21 cellular contexts compared by ENCODE assay signal in the genomic region with DNA sequence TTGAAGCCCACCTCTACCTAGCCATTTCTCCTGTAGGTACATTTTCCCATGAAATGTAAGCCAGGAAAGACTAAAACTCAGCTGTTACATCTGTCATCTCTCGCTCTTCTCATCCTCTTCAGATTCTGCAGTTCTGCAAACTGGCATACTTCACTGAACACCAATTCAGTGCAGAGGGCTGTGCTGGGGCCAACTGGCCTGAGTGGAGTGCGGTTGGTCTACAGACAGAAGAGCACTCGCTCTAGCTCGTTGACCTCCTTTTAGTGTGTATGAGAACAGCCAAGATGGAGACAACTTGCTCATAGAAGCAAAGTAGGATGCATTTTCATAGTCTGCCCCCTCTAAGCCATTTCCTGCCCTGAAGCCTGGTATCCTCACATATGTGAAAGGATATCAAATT.
DNase-seq lines count a peak whose midpoint lies in the region; ATAC-seq and TF ChIP-seq lines count a peak whose summit lies in the region.
"Had no signal": no experiment of that assay in that cellular context is flagged by ENCODE, and none has a peak within 500 bp of the region (broad histone marks: within the 10 kb centered on the region; RNA-seq: fewer than 3 reads in every experiment).

No MANE protein-coding gene starts in this region.

- dilution Hi-C loops in mammary epithelial cell (cut with HindIII; ENCODE audit: low sequenced_read_pairs), result no loop called here

- H3K27ac ChIP-seq in breast epithelium (peak overlapping the region; percentile 48 to 59), mammary epithelial cell (ENCODE audit: insufficient read depth, low read depth, low read length) (no peak overlapping the region), suprapubic skin (peak overlapping the region; percentile 42)
- H3K27ac ChIP-seq: Peyer's patch, SJSA1 had no signal

- H3K4me1 ChIP-seq in breast epithelium (no peaks in the 10 kb centered on the region), mammary epithelial cell (ENCODE audit: insufficient read depth, low read length) (no peaks in the 10 kb centered on the region), suprapubic skin (no peaks in the 10 kb centered on the region)
- H3K4me1 ChIP-seq: Peyer's patch, SJSA1 had no signal

- no TSS peak for BruUV-seq in mammary epithelial cell (replicated peaks; lab: Mats Ljungman, UMichigan)

- no peak for DNase-seq in breast epithelium (ENCODE audit: low spot score in 2 of 2)
- no peak for DNase-seq in mammary epithelial cell
- DNase-seq in DMS79 (lab: John Stamatoyannopoulos, UW), result peak; percentile 45
- DNase-seq in NCI-H510A treated with DMSO at 0.1 percent for 48 hours (lab: John Stamatoyannopoulos, UW), result peak; percentile 14
- no peak for DNase-seq in suprapubic skin (ENCODE audit: low spot score in 2 of 2)
- no peak for DNase-seq in progenitor cell of endocrine pancreas (ENCODE audit: low spot score, unreplicated experiment)
- DNase-seq: GOT3; HCEC 1CT; MG63; NCI-H1436; NCI-H1930; NCI-H2171 treated with DMSO at 0.1 percent for 48 hours; NCI-H446 treated with DMSO at 0.1 percent for 48 hours; NK-92 treated with Interleukin-12 subunit alpha and Interleukin-12 subunit beta, amount 100 ng/mL, for 24 hours; Peyer's patch had no signal

- no peaks in the 10 kb centered on the region for H4K20me1 ChIP-seq in mammary epithelial cell (ENCODE audit: insufficient read depth, low read length)

- H3K9me3 ChIP-seq in breast epithelium, result peaks cover 0 to 9% of the 10 kb centered on the region in 2 donors
- no peaks in the 10 kb centered on the region for H3K9me3 ChIP-seq in mammary epithelial cell (replicated peaks; ENCODE audit: insufficient read depth, low read length)
- H3K9me3 ChIP-seq in suprapubic skin, result peaks cover 9% of the 10 kb centered on the region
- H3K9me3 ChIP-seq: MG63, Peyer's patch, SJSA1 had no signal

- intact Hi-C loops in breast epithelium (cut with DNase I; ENCODE audit: low total_unique reads) (no loop called here), mammary epithelial cell (cut with micrococcal nuclease) (no loop called here)

- no peak overlapping the region for H3K4me2 ChIP-seq in mammary epithelial cell (ENCODE audit: insufficient read depth, low read depth, low read length)

- no peaks in the 10 kb centered on the region for H3K27me3 Mint-ChIP-seq in progenitor cell of endocrine pancreas

- CTCF ChIA-PET in mammary epithelial cell (lab: Charles Lee; ENCODE audit: low non-redundant PET), result no interaction called here

- H3K79me2 ChIP-seq in mammary epithelial cell (ENCODE audit: insufficient read depth, low read length), result no peaks in the 10 kb centered on the region

- no peak overlapping the region for H3K9ac ChIP-seq in mammary epithelial cell (ENCODE audit: insufficient read depth, low read length)

- no peaks in the 10 kb centered on the region for H3K36me3 Mint-ChIP-seq in progenitor cell of endocrine pancreas (ENCODE audit: insufficient read depth)
- H3K36me3 Mint-ChIP-seq: CD14-positive monocyte had no signal

- peaks cover 10% of the 10 kb centered on the region for H3K9me3 Mint-ChIP-seq in progenitor cell of endocrine pancreas (ENCODE audit: low read depth)

- H2AFZ ChIP-seq in mammary epithelial cell (ENCODE audit: low read depth, low read length), result no peak overlapping the region

- no peak overlapping the region for H3K4me3 Mint-ChIP-seq in progenitor cell of endocrine pancreas (ENCODE audit: low read depth)
- H3K4me3 Mint-ChIP-seq: B cell, CD14-positive monocyte had no signal

- H3K4me3 ChIP-seq in breast epithelium, result no peak overlapping the region
- no peak overlapping the region for H3K4me3 ChIP-seq in mammary epithelial cell (replicated peaks in 1 of 3; ENCODE audit: insufficient read depth in 1 of 3, low read depth in 2 of 3, low read length in 3 of 3)
- H3K4me3 ChIP-seq in suprapubic skin, result no peak overlapping the region
- H3K4me3 ChIP-seq: K562, MG63, Peyer's patch, SJSA1 had no signal

- TF ChIP-seq EP300 in suprapubic skin (IDR thresholded peaks at IDR 0.05), result no peak

- WGBS in mammary epithelial cell (ENCODE audit: low coverage, missing lambda C conversion rate), result 65% methylated on average over 4 of the region's 4 CpGs
- WGBS in suprapubic skin, result 93% methylated on average over 4 of the region's 4 CpGs

- H3K36me3 ChIP-seq in breast epithelium (no peaks in the 10 kb centered on the region), mammary epithelial cell (ENCODE audit: insufficient read depth, low read length) (no peaks in the 10 kb centered on the region), suprapubic skin (no peaks in the 10 kb centered on the region)
- H3K36me3 ChIP-seq: MG63, Peyer's patch, SJSA1 had no signal

- H3K4me1 Mint-ChIP-seq in progenitor cell of endocrine pancreas (ENCODE audit: low read depth), result no peaks in the 10 kb centered on the region
- H3K4me1 Mint-ChIP-seq: B cell, CD14-positive monocyte had no signal

- no peak for ATAC-seq in GM19035 (IDR thresholded peaks at IDR 0.05; ENCODE audit: unreplicated experiment)
- ATAC-seq: HepG2, K562 had no signal

- no peak overlapping the region for H3K27ac Mint-ChIP-seq in progenitor cell of endocrine pancreas
- H3K27ac Mint-ChIP-seq: B cell, CD14-positive monocyte had no signal

- TF ChIP-seq POLR2A in breast epithelium (IDR thresholded peaks at IDR 0.05), result no peak
- TF ChIP-seq POLR2A in suprapubic skin (IDR thresholded peaks at IDR 0.05), result no peak

- in situ Hi-C loops in mammary epithelial cell (cut with MboI; ENCODE audit: low sequenced_read_pairs in 2 of 2), result no loop called here

- H3K27me3 ChIP-seq in breast epithelium, result no peaks in the 10 kb centered on the region
- no peaks in the 10 kb centered on the region for H3K27me3 ChIP-seq in mammary epithelial cell (ENCODE audit: insufficient read depth, low read length)
- no peaks in the 10 kb centered on the region for H3K27me3 ChIP-seq in suprapubic skin
- H3K27me3 ChIP-seq: MG63, Peyer's patch, SJSA1 had no signal

- TF ChIP-seq CTCF in breast epithelium (IDR thresholded peaks at IDR 0.05), result no peak
- TF ChIP-seq CTCF in mammary epithelial cell (conservative IDR thresholded peaks at IDR 0.05 in 1 of 2, IDR thresholded peaks at IDR 0.05 in 1 of 2; ENCODE audit: extremely low read depth in 1 of 2, insufficient read depth in 1 of 2, low read depth in 1 of 2, low read length in 2 of 2), result no peak
- no peak for TF ChIP-seq CTCF in suprapubic skin (IDR thresholded peaks at IDR 0.05)
- TF ChIP-seq CTCF in progenitor cell of endocrine pancreas (IDR thresholded peaks at IDR 0.05; ENCODE audit: unreplicated experiment), result no peak

Comparison
In these comparisons a context has a peak if more than half of its experiments do, and no peak if none do; other contexts are left out.
1. DNase-seq: peak in DMS79 (single experiment) and NCI-H510A treated with DMSO at 0.1 percent for 48 hours (single experiment); none in breast epithelium (0 of 2), mammary epithelial cell (single experiment), suprapubic skin (0 of 2) and progenitor cell of endocrine pancreas (single experiment).